Comparison of ENCODE assay signal across 18 cellular contexts in genomic region chr1:818611-819291, GRCh38.
DNase-seq lines count a peak whose midpoint lies in the region; ATAC-seq and TF ChIP-seq lines count a peak whose summit lies in the region.
"Had no signal": no experiment of that assay in that cellular context is flagged by ENCODE, and none has a peak within 500 bp of the region (broad histone marks: within the 10 kb centered on the region; RNA-seq: fewer than 3 reads in every experiment).

No MANE protein-coding gene starts in this region.

- H3K27ac ChIP-seq in osteoblast (ENCODE audit: low read depth, low read length), result peak overlapping the region; percentile 73
- H3K27ac ChIP-seq in MM.1S (ENCODE audit: low read length), result no peak overlapping the region
- H3K27ac ChIP-seq: cardiac muscle cell had no signal

- H3K27ac Mint-ChIP-seq in CD14-positive monocyte (peak overlapping the region; percentile 19 to 80 (median 64)), T-helper 17 cell (peak overlapping the region; percentile 43)

- peak overlapping the region; percentile 61 for H3K4me2 ChIP-seq in osteoblast (ENCODE audit: insufficient read depth, low read length)
- H3K4me2 ChIP-seq in MM.1S (ENCODE audit: low read depth, low read length), result no peak overlapping the region

- intact Hi-C loops in CD14-positive monocyte (cut with micrococcal nuclease), result no loop called here

- no peak for ATAC-seq in T-helper 17 cell
- ATAC-seq in GM19463 (IDR thresholded peaks at IDR 0.05; ENCODE audit: unreplicated experiment), result no peak

- H3K9me2 ChIP-seq in MM.1S (replicated peaks; ENCODE audit: insufficient read depth, low read length), result no peaks in the 10 kb centered on the region

- H4K20me1 ChIP-seq in osteoblast (ENCODE audit: insufficient read depth, low read length) (peaks cover 14% of the 10 kb centered on the region), MM.1S (ENCODE audit: insufficient read depth, low read length) (no peaks in the 10 kb centered on the region)

- H3K9me3 Mint-ChIP-seq in CD14-positive monocyte, result no peaks in the 10 kb centered on the region

- DNase-seq in CD14-positive monocyte (ENCODE audit: low spot score) (no peak), T-helper 17 cell (no peak), fibroblast of the aortic adventitia (ENCODE audit: low read depth) (peak; percentile 38), osteoblast (ENCODE audit: insufficient read length, low spot score, missing footprints) (peak; percentile 31), CD1c-positive myeloid dendritic cell (ENCODE audit: extremely low spot score) (no peak), UCSD-AML1 (lab: John Stamatoyannopoulos, UW; ENCODE audit: unreplicated experiment) (no peak), MM.1S (no peak)
- DNase-seq: ACHN; activated CD8-positive, alpha-beta memory T cell treated with anti-CD3 and anti-CD28 coated beads, Interleukin-2, amount 50 U/mL, for 48 hours; activated naive CD4-positive, alpha-beta T cell treated with anti-CD3 and anti-CD28 coated beads, Interleukin-2, amount 50 U/mL, for 16 hours; glutamatergic neuron; NCI-H1930; NCI-H524; OCI-M1; posterior cingulate gyrus; trophoblast cell had no signal

- H3K79me2 ChIP-seq in osteoblast (ENCODE audit: insufficient read depth, low read length), result peaks cover 48% of the 10 kb centered on the region
- peaks cover 6% of the 10 kb centered on the region; the same call in 1 of the 2 replicates for H3K79me2 ChIP-seq in MM.1S (ENCODE audit: low read length)

- H3K36me3 ChIP-seq in osteoblast (ENCODE audit: insufficient read depth, low read length) (no peaks in the 10 kb centered on the region), MM.1S (replicated peaks; ENCODE audit: insufficient read depth, low read length) (no peaks in the 10 kb centered on the region)
- H3K36me3 ChIP-seq: cardiac muscle cell had no signal

- no peak overlapping the region for H3K4me3 Mint-ChIP-seq in CD14-positive monocyte
- H3K4me3 Mint-ChIP-seq in T-helper 17 cell, result no peak overlapping the region

- H3K27me3 ChIP-seq in osteoblast (ENCODE audit: insufficient read depth, low read length), result no peaks in the 10 kb centered on the region
- no peaks in the 10 kb centered on the region for H3K27me3 ChIP-seq in MM.1S (replicated peaks; ENCODE audit: insufficient read depth, low read length)
- H3K27me3 ChIP-seq: cardiac muscle cell had no signal

- H2AFZ ChIP-seq in osteoblast (ENCODE audit: low read length), result no peak overlapping the region
- H2AFZ ChIP-seq in MM.1S (ENCODE audit: low read length), result no peak overlapping the region

- no peaks in the 10 kb centered on the region for H3F3A ChIP-seq in MM.1S (ENCODE audit: insufficient read depth, low read length)

- no peak for TF ChIP-seq CTCF in CD14-positive monocyte (IDR thresholded peaks at IDR 0.05)
- no peak for TF ChIP-seq CTCF in fibroblast of the aortic adventitia (IDR thresholded peaks at IDR 0.05; ENCODE audit: insufficient read depth, low read length)
- TF ChIP-seq CTCF in osteoblast (IDR thresholded peaks at IDR 0.05; ENCODE audit: extremely low read depth, low read depth, low read length), result no peak
- TF ChIP-seq CTCF in MM.1S (IDR thresholded peaks at IDR 0.05; ENCODE audit: low read length), result no peak

- H3K36me3 Mint-ChIP-seq in CD14-positive monocyte (peaks cover 7 to 8% of the 10 kb centered on the region in 2 donors), T-helper 17 cell (ENCODE audit: low read depth) (no peaks in the 10 kb centered on the region)

- no peaks in the 10 kb centered on the region for H3K27me3 Mint-ChIP-seq in CD14-positive monocyte (ENCODE audit: low read depth in 3 of 3)
- H3K27me3 Mint-ChIP-seq in T-helper 17 cell, result no peaks in the 10 kb centered on the region

- H3K4me3 ChIP-seq in fibroblast of the aortic adventitia (ENCODE audit: low read depth, low read length) (no peak overlapping the region), osteoblast (ENCODE audit: insufficient read depth, low read length) (peak overlapping the region; percentile 17), MM.1S (ENCODE audit: low read length) (no peak overlapping the region)
- H3K4me3 ChIP-seq: cardiac muscle cell had no signal

- H3K9ac ChIP-seq in MM.1S (ENCODE audit: low read length), result no peak overlapping the region

- H3K4me1 ChIP-seq in osteoblast (ENCODE audit: insufficient read depth, low read length), result peaks cover 10% of the 10 kb centered on the region
- H3K4me1 ChIP-seq in MM.1S (ENCODE audit: low read length), result no peaks in the 10 kb centered on the region

- no peaks in the 10 kb centered on the region for H3K9me3 ChIP-seq in T-helper 17 cell (ENCODE audit: control insufficient read depth, low read length, poor library complexity, severe bottlenecking)
- no peaks in the 10 kb centered on the region for H3K9me3 ChIP-seq in osteoblast (ENCODE audit: low read depth, low read length)
- H3K9me3 ChIP-seq in MM.1S (replicated peaks; ENCODE audit: insufficient read depth, low read length), result no peaks in the 10 kb centered on the region

- peaks cover 21% of the 10 kb centered on the region for H3K4me1 Mint-ChIP-seq in CD14-positive monocyte
- H3K4me1 Mint-ChIP-seq in T-helper 17 cell, result peaks cover 12% of the 10 kb centered on the region

Comparison
In these comparisons a context has a peak if more than half of its experiments do, and no peak if none do; other contexts are left out.
1. DNase-seq: peak in fibroblast of the aortic adventitia (single experiment) and osteoblast (single experiment); none in CD14-positive monocyte (single experiment), T-helper 17 cell (0 of 3), CD1c-positive myeloid dendritic cell (single experiment), UCSD-AML1 (single experiment) and MM.1S (single experiment).